ENCODE assay signal across 9 cellular contexts in genomic region chr2:197293252-197294007, GRCh38. TPM values are rescaled to one million over a fixed set of nuclear protein-coding genes. Genes with fewer than 3 reads are reported as not detected.
DNase-seq lines count a peak whose midpoint lies in the region; ATAC-seq, FAIRE-seq and TF ChIP-seq lines count a peak whose summit lies in the region.
"Had no signal": no experiment of that assay in that cellular context is flagged by ENCODE, and none has a peak within 500 bp of the region (broad histone marks: within the 10 kb centered on the region; RNA-seq: fewer than 3 reads in every experiment).

No MANE protein-coding gene starts in this region.

- no peak overlapping the region for H3K27ac ChIP-seq in A549
- H3K27ac ChIP-seq in substantia nigra (ENCODE audit: low read depth, low read length, poor library complexity, severe bottlenecking) = peak overlapping the region; percentile 62

- TF ChIP-seq POLR2A in A549 (IDR thresholded peaks at IDR 0.05; ENCODE audit: low read length) = no peak

- ATAC-seq in A549 = no peak
- ATAC-seq in GM19397 (IDR thresholded peaks at IDR 0.05; ENCODE audit: unreplicated experiment) = peak; percentile 33

- no peaks in the 10 kb centered on the region for H3K4me1 ChIP-seq in A549

- POLR2A ChIA-PET in A549 (lab: Yijun Ruan, JAX) = no interaction called here

- FAIRE-seq in A549 (lab: Jason Lieb, UNC) = no peak

- CTCF ChIA-PET in A549 (lab: Yijun Ruan, JAX) = no interaction called here

- TF ChIP-seq RAD21 in A549 (conservative IDR thresholded peaks at IDR 0.05 in 1 of 2, IDR thresholded peaks at IDR 0.05 in 1 of 2) = no peak

- DNase-seq in A549 (ENCODE audit: low read depth in 1 of 2, low spot score in 1 of 2) (no peak), MV-4-11 (lab: John Stamatoyannopoulos, UW) (peak; percentile 74), substantia nigra (lab: John Stamatoyannopoulos, UW) (peak in 4 of 49 donors; percentile 13 to 33 (median 20)), inferior parietal cortex (ENCODE audit: extremely low spot score) (no peak), NCI-H82 (lab: John Stamatoyannopoulos, UW) (no peak), NCI-H187 (lab: John Stamatoyannopoulos, UW) (no peak)
- peak; percentile 20 for DNase-seq in effector CD4-positive, alpha-beta T cell

- WGBS in A549 (ENCODE audit: missing lambda C conversion rate) = 85% methylated on average over 5 of the region's 5 CpGs

- no peak overlapping the region for H3K4me2 ChIP-seq in A549

- TF ChIP-seq EP300 in A549 (IDR thresholded peaks at IDR 0.05) = no peak

- TF ChIP-seq CTCF in A549 (IDR thresholded peaks at IDR 0.05) = no peak

- H3K4me3 ChIP-seq in A549 = no peak overlapping the region
- H3K4me3 ChIP-seq: lung had no signal

- no peaks in the 10 kb centered on the region for H3K9me3 ChIP-seq in A549

TF ChIP-seq in A549, 52 proteins besides CTCF, POLR2A, EP300 and RAD21:
- no peak for TF ChIP-seq MAX (IDR thresholded peaks at IDR 0.05)
- 0 out of 2 replicates have a peak, but pooled peaks have one; percentile 28 for TF ChIP-seq KDM1A (IDR thresholded peaks at IDR 0.05; ENCODE audit: low read depth)
TF ChIP-seq in A549: peak in this region for 1.

RNA-seq across cellular contexts. Expression of gene ANKRD44, which starts 17.1 kb away (rescaled TPM):
- polyA plus RNA-seq in A549 (2011; rRNA removed) (5.9 and 7.9 TPM in 2 replicates), A549 (2017; fragmentation: RNase III; extraction: RNeasy Plus Mini Kit Qiagen cat#74134 plus additional on column Dnase treatment) (0.97 to 1.6 TPM (median 1.6 TPM) in 3 replicates)
- polyA plus RNA-seq in A549 (2012; cell fraction: cytosol; rRNA removed) = 4.4 and 5.3 TPM in 2 replicates
- 1.8 and 12.3 TPM in 2 replicates for polyA plus RNA-seq in A549 (2012; cell fraction: nucleus; rRNA removed)
- polyA minus RNA-seq in A549 (2011; rRNA and poly(A)+ RNA removed) = 9.8 and 18.8 TPM in 2 replicates

Comparison
In these comparisons a context has a peak if more than half of its experiments do, and no peak if none do; other contexts are left out.
1. DNase-seq: peak in MV-4-11 (single experiment) and effector CD4-positive, alpha-beta T cell (single experiment); none in A549 (0 of 2), inferior parietal cortex (single experiment), NCI-H82 (single experiment) and NCI-H187 (0 of 2).